In the genomic region with DNA sequence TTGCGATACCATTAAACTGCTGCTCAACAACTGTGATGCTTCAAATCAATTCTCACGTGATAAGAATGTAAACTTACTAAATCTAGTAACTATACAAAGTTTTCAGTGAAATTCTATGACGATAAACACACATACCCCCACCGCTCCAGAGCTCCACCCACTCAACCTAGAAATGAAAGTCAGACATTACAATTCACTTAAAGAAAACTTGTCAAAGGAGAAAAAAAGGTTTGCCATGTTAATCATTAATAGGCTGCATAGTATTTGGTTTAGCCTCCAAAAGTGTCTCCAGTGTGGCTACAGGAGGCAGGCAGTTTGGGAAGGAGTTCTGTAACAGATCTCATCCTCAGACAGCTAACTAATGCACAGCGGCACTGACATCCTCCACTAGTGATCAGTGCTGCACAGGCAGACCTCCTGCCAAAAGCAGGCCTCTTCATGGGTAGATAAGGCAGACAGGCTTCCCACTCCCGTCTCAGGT, we compare ENCODE assay signal across 8 cellular contexts.
DNase-seq lines count a peak whose midpoint lies in the region; ATAC-seq and TF ChIP-seq lines count a peak whose summit lies in the region.

No MANE protein-coding gene starts in this region.

- peak; percentile 29 for ATAC-seq in GM18867 (IDR thresholded peaks at IDR 0.05; ENCODE audit: unreplicated experiment)
- no peak for ATAC-seq in HG02623 (IDR thresholded peaks at IDR 0.05; ENCODE audit: unreplicated experiment)
- ATAC-seq in GM19397 (IDR thresholded peaks at IDR 0.05; ENCODE audit: unreplicated experiment) = no peak

- peak overlapping the region in 2 of 3 experiments; percentile 4 to 71 for H3K27ac Mint-ChIP-seq in nephron

- peaks cover 82% of the 10 kb centered on the region for H3K4me1 Mint-ChIP-seq in nephron

- no peak for TF ChIP-seq CTCF in nephron (IDR thresholded peaks at IDR 0.05; ENCODE audit: unreplicated experiment in 3 of 3)

- peak; percentile 80 for DNase-seq in OCI-M1 (lab: John Stamatoyannopoulos, UW)
- DNase-seq in cerebellar cortex (ENCODE audit: low spot score) = peak; percentile 33
- no peak for DNase-seq in NCI-H345 treated with DMSO at 0.1 percent for 48 hours (lab: John Stamatoyannopoulos, UW; ENCODE audit: unreplicated experiment)
- no peak for DNase-seq in NK-92 (lab: John Stamatoyannopoulos, UW; ENCODE audit: unreplicated experiment)

- H3K4me3 Mint-ChIP-seq in nephron = peak overlapping the region; percentile 94 to 95 (median 95)

- H3K27me3 Mint-ChIP-seq in nephron (ENCODE audit: low read depth) = no peaks in the 10 kb centered on the region

- peaks cover 55% of the 10 kb centered on the region for H3K36me3 Mint-ChIP-seq in nephron (ENCODE audit: low read depth)

- H3K9me3 Mint-ChIP-seq in nephron = no peaks in the 10 kb centered on the region

Comparison
In these comparisons a context has a peak if more than half of its experiments do, and no peak if none do; other contexts are left out.
1. DNase-seq: peak in OCI-M1 (single experiment) and cerebellar cortex (single experiment); none in NCI-H345 treated with DMSO at 0.1 percent for 48 hours (single experiment) and NK-92 (single experiment).